ENCODE assay signal across 13 cellular contexts in genomic region chr20:37337208-37337955, GRCh38. TPM values are rescaled to one million over a fixed set of nuclear protein-coding genes. Genes with fewer than 3 reads are reported as not detected.
DNase-seq lines count a peak whose midpoint lies in the region; ATAC-seq, FAIRE-seq and TF ChIP-seq lines count a peak whose summit lies in the region.
"Had no signal": no experiment of that assay in that cellular context is flagged by ENCODE, and none has a peak within 500 bp of the region (broad histone marks: within the 10 kb centered on the region; RNA-seq: fewer than 3 reads in every experiment).

No MANE protein-coding gene starts in this region.

- H3K14ac ChIP-seq in trophoblast cell (ENCODE audit: low read length), result peak overlapping the region; percentile 28

- peak overlapping the region; percentile 72 for H4K8ac ChIP-seq in trophoblast cell (ENCODE audit: low read depth, low read length)

- peak overlapping the region; percentile 60; the same call in 1 of the 2 replicates for H3K9ac ChIP-seq in GM23248
- peak overlapping the region; percentile 29; the same call in 1 of the 2 replicates for H3K9ac ChIP-seq in GM12878 (ENCODE audit: control insufficient read depth, insufficient read depth, low read length)
- H3K9ac ChIP-seq in trophoblast cell (ENCODE audit: low read length), result no peak overlapping the region

- H3K4ac ChIP-seq in trophoblast cell (ENCODE audit: low read depth, low read length), result peak overlapping the region; percentile 77

- peak overlapping the region; percentile 93 for H4K91ac ChIP-seq in trophoblast cell (ENCODE audit: low read depth, low read length)

- SMC1A ChIA-PET in GM12878 (lab: Charles Lee; ENCODE audit: uncharacterized antibody, unreplicated experiment), result interaction anchor here (0.7 to 2.5 kb wide), 13 partner anchors 10 to 865 kb away, joined by 3 to 8 read pairs (median 3); no protein-coding TSS in a partner anchor

- H3K79me1 ChIP-seq in trophoblast cell (ENCODE audit: low read length), result peaks cover 61% of the 10 kb centered on the region

- intact Hi-C loops in GM12878 (cut with micrococcal nuclease; ENCODE audit: unreplicated experiment), result loop anchor here (2.0 to 5.0 kb wide), 2 partner anchors 45 to 47 kb away; no protein-coding TSS in a partner anchor

- peak; percentile 35 for DNase-seq in DMS79 treated with DMSO at 0.1 percent for 48 hours (lab: John Stamatoyannopoulos, UW)
- no peak for DNase-seq in DMS79 (lab: John Stamatoyannopoulos, UW)
- no peak for DNase-seq in GM23248
- DNase-seq in GM12878 (ENCODE audit: low read depth, low spot score), result no peak
- no peak for DNase-seq in trophoblast cell
- DNase-seq: retina, SHP77 had no signal

- H3K79me2 ChIP-seq in GM23248 (ENCODE audit: insufficient read depth) (no peaks in the 10 kb centered on the region), GM12878 (ENCODE audit: control insufficient read depth, insufficient read depth, low read length) (no peaks in the 10 kb centered on the region), trophoblast cell (ENCODE audit: control insufficient read depth, insufficient read depth, low read length, poor library complexity) (peaks cover 21% of the 10 kb centered on the region)

- H3K4me1 ChIP-seq in GM23248 (ENCODE audit: insufficient read depth) (peaks cover 13% of the 10 kb centered on the region), GM12878 (ENCODE audit: control insufficient read depth, insufficient read depth, low read length) (peaks cover 38% of the 10 kb centered on the region), trophoblast cell (ENCODE audit: control insufficient read depth in 1 of 2, insufficient read depth in 2 of 2, low read length in 2 of 2) (peaks cover 30 to 39% of the 10 kb centered on the region in 2 experiments)
- H3K4me1 ChIP-seq: gastrocnemius medialis had no signal

- H2AFZ ChIP-seq in GM23248 (no peak overlapping the region), GM12878 (ENCODE audit: control insufficient read depth, low read depth, low read length) (no peak overlapping the region; the same call in 1 of the 2 replicates), trophoblast cell (ENCODE audit: insufficient read depth, low read length, poor library complexity) (no peak overlapping the region)

- peak overlapping the region; percentile 87 for H2BK5ac ChIP-seq in trophoblast cell (ENCODE audit: low read depth, low read length, poor library complexity)

- H3K4me3 ChIP-seq in GM23248, result no peak overlapping the region
- H3K4me3 ChIP-seq in GM12878, result no peak overlapping the region
- no peak overlapping the region for H3K4me3 ChIP-seq in trophoblast cell (ENCODE audit: low read depth, low read length)
- H3K4me3 ChIP-seq: gastrocnemius medialis had no signal

- no peak for TF ChIP-seq CTCF in GM12878 (IDR thresholded peaks at IDR 0.05 in 2 of 3, conservative IDR thresholded peaks at IDR 0.05 in 1 of 3; ENCODE audit: control insufficient read depth in 2 of 3, extremely low read depth in 1 of 3, insufficient read depth in 1 of 3, low read depth in 3 of 3, low read length in 3 of 3)

- ATAC-seq in GM12878, result peak; percentile 60
- no peak for ATAC-seq in GM21390 (IDR thresholded peaks at IDR 0.05; ENCODE audit: unreplicated experiment)
- ATAC-seq in HG02623 (IDR thresholded peaks at IDR 0.05; ENCODE audit: unreplicated experiment), result no peak
- no peak for ATAC-seq in GM21381 (IDR thresholded peaks at IDR 0.05; ENCODE audit: unreplicated experiment)

- peak overlapping the region; percentile 95 for H2AK5ac ChIP-seq in trophoblast cell (ENCODE audit: low read length)

- H3F3A ChIP-seq in GM23248 (ENCODE audit: insufficient read depth), result no peaks in the 10 kb centered on the region

- BruUV-seq in GM12878 (replicated peaks; lab: Mats Ljungman, UMichigan), result TSS peak; percentile 55

- CTCF ChIA-PET in GM12878 (lab: Yijun Ruan, JAX), result interaction anchor here (1.0 to 3.4 kb wide), 4 partner anchors 7 to 48 kb away, joined by 4 to 13 read pairs (median 5); partner anchors contain the start of genes MANBAL and SRC

- FAIRE-seq in GM12878 (lab: Jason Lieb, UNC), result no peak
- FAIRE-seq: colon had no signal

- peak overlapping the region; percentile 97 for H2BK120ac ChIP-seq in trophoblast cell (ENCODE audit: insufficient read depth, low read length, poor library complexity)

- WGBS in GM23248 (ENCODE audit: low coverage in 1 of 2, low lambda C conversion rate in 2 of 2, missing lambda C conversion rate in 2 of 2), 2 experiments, result 82 to 86% methylated on average over 7 of the region's 7 CpGs
- WGBS in GM12878 (ENCODE audit: insufficient coverage, insufficient replicate concordance, low lambda C conversion rate, missing lambda C conversion rate), result 50% methylated on average over 7 of the region's 7 CpGs
- no CpG with 5 or more reads among the region's 7 CpGs for WGBS in trophoblast cell (ENCODE audit: extremely low coverage, insufficient coverage, insufficient read length)

- H3K4me2 ChIP-seq in GM23248 (ENCODE audit: unreplicated experiment), result no peak overlapping the region
- H3K4me2 ChIP-seq in GM12878 (ENCODE audit: control insufficient read depth, insufficient read depth), result peak overlapping the region; percentile 31
- H3K4me2 ChIP-seq in trophoblast cell (ENCODE audit: low read length), result no peak overlapping the region

- peak overlapping the region; percentile 88 for H2BK12ac ChIP-seq in trophoblast cell (ENCODE audit: low read length)

- no peaks in the 10 kb centered on the region for H3K27me3 ChIP-seq in GM23248 (replicated peaks; ENCODE audit: insufficient read depth)
- H3K27me3 ChIP-seq in GM12878 (replicated peaks in 1 of 2; ENCODE audit: control insufficient read depth in 2 of 2, insufficient read depth in 2 of 2, low read length in 1 of 2), result no peaks in the 10 kb centered on the region
- H3K27me3 ChIP-seq in trophoblast cell (ENCODE audit: insufficient read depth, low read length), result no peaks in the 10 kb centered on the region
- H3K27me3 ChIP-seq: gastrocnemius medialis had no signal

- in situ Hi-C loops in GM23248 (cut with MboI) (no loop called here), GM12878 (cut with MboI) (no loop called here)

- H3K36me3 ChIP-seq in GM23248 (ENCODE audit: low read depth) (no peaks in the 10 kb centered on the region), GM12878 (ENCODE audit: control insufficient read depth in 2 of 2, insufficient read depth in 2 of 2, low read length in 1 of 2) (no peaks in the 10 kb centered on the region), trophoblast cell (ENCODE audit: control insufficient read depth in 1 of 2, insufficient read depth in 2 of 2, low read length in 2 of 2) (no peaks in the 10 kb centered on the region)
- H3K36me3 ChIP-seq: gastrocnemius medialis had no signal

- H3K9me2 ChIP-seq in GM23248 (ENCODE audit: insufficient read depth), result no peaks in the 10 kb centered on the region

- TF ChIP-seq POLR2A in GM12878 (IDR thresholded peaks at IDR 0.05; ENCODE audit: low read depth, low read length), result no peak

- POLR2A ChIA-PET in GM12878 (lab: Charles Lee), result interaction anchor here (0.6 to 3.3 kb wide), 9 partner anchors 8 to 47 kb away, joined by 3 to 31 read pairs (median 4); partner anchors contain the start of genes MANBAL and SRC

- no peaks in the 10 kb centered on the region for H3K9me3 ChIP-seq in GM23248 (ENCODE audit: low read depth)
- H3K9me3 ChIP-seq in GM12878 (replicated peaks; ENCODE audit: control insufficient read depth, insufficient read depth, low read length), result no peaks in the 10 kb centered on the region
- no peaks in the 10 kb centered on the region for H3K9me3 ChIP-seq in trophoblast cell (ENCODE audit: insufficient read depth, low read depth, low read length)
- H3K9me3 ChIP-seq: gastrocnemius medialis had no signal

- RAD21 ChIA-PET in GM12878 (lab: Charles Lee; ENCODE audit: unreplicated experiment), result interaction anchor here (1.0 to 3.9 kb wide), 6 partner anchors 9 to 67 kb away, joined by 3 to 38 read pairs (median 14); partner anchors contain the start of genes MANBAL and SRC

- peak overlapping the region; percentile 89 for H3K18ac ChIP-seq in trophoblast cell (ENCODE audit: low read length)

- H3K23ac ChIP-seq in trophoblast cell (ENCODE audit: low read length), result no peak overlapping the region

- TF ChIP-seq RAD21 in GM12878 (IDR thresholded peaks at IDR 0.05; ENCODE audit: insufficient read depth, low read depth, low read length), result no peak

- H4K20me1 ChIP-seq in GM23248 (ENCODE audit: insufficient read depth) (no peaks in the 10 kb centered on the region), GM12878 (ENCODE audit: control insufficient read depth, insufficient read depth) (no peaks in the 10 kb centered on the region)

- H3K27ac ChIP-seq in GM23248, result no peak overlapping the region
- H3K27ac ChIP-seq in GM12878 (ENCODE audit: control insufficient read depth, insufficient read depth), result peak overlapping the region; percentile 52
- peak overlapping the region; percentile 84 for H3K27ac ChIP-seq in trophoblast cell (ENCODE audit: low read depth, low read length)
- H3K27ac ChIP-seq: 22Rv1 had no signal

- no peak for TF ChIP-seq EP300 in GM12878 (IDR thresholded peaks at IDR 0.05; ENCODE audit: borderline replicate concordance in 1 of 2, control insufficient read depth in 1 of 2, low read depth in 2 of 2, low read length in 2 of 2)

- no peak overlapping the region for H4K12ac ChIP-seq in trophoblast cell (ENCODE audit: low read depth, low read length)

RNA-seq across cellular contexts. Expression of gene SRC, which starts 8.6 kb away (rescaled TPM):
- 28.6 and 29.8 TPM in 2 replicates for total RNA-seq in GM23248 (2014; rRNA removed; shearing (Covaris generic))
- polyA plus RNA-seq in GM23248 (2016; fragmentation: Nextera tagmentation; extraction: Ambion mirVana), result 13.9 and 17.0 TPM in 2 replicates
- 118 and 148 TPM in 2 replicates for total RNA-seq in GM12878 (2013; cell fraction: nucleolus; rRNA removed)
- 22.1 and 27.4 TPM in 2 replicates for total RNA-seq in GM12878 (2014; rRNA removed)
- 19.3 and 20.0 TPM in 2 replicates for total RNA-seq in GM12878 (2014; rRNA removed; fragmentation: Illumina TruSeq; extraction: Trizol)
- 63.5 and 71.3 TPM in 2 replicates for total RNA-seq in GM12878 (2021)
- 15.0 TPM for polyA plus RNA-seq in GM12878 (2011; ENCODE audit: low read depth)
- 18.4 and 32.0 TPM in 2 replicates for polyA plus RNA-seq in GM12878 (2011; rRNA removed)
- polyA plus RNA-seq in GM12878 (2011; cell fraction: cytosol; rRNA removed), result 41.3 and 47.7 TPM in 2 replicates
- 185 and 196 TPM in 2 replicates for polyA plus RNA-seq in GM12878 (2011; cell fraction: nucleus; rRNA removed)
- 25.3 and 26.0 TPM in 2 replicates for polyA plus RNA-seq in GM12878 (2012)
- polyA plus RNA-seq in GM12878 (2014; fragmentation: Illumina TruSeq; extraction: Trizol), result 20.3 and 33.1 TPM in 2 replicates
- polyA plus RNA-seq in GM12878 (2014; fragmentation: Nextera tagmentation; extraction: Ambion mirVana), result under 1 TPM; 0.60 to 0.85 TPM
- polyA plus RNA-seq in GM12878 (2014; rRNA removed), result 47.1 and 61.4 TPM in 2 replicates
- 10 to 100 TPM; 26.9 TPM for polyA plus RNA-seq in GM12878 (2016; fragmentation: Nextera tagmentation; extraction: Ambion mirVana)
- 41.8 and 64.6 TPM in 2 replicates for polyA minus RNA-seq in GM12878 (2011; rRNA and poly(A)+ RNA removed)
- 22.9 and 30.8 TPM in 2 replicates for polyA minus RNA-seq in GM12878 (2011; cell fraction: cytosol; rRNA and poly(A)+ RNA removed)
- 42.9 and 73.0 TPM in 2 replicates for polyA minus RNA-seq in GM12878 (2011; cell fraction: nucleus; rRNA and poly(A)+ RNA removed)
- polyA plus RNA-seq in trophoblast cell (2013), result 188 and 198 TPM in 2 replicates

RNA-seq across cellular contexts. Expression of gene MANBAL, which starts 47.9 kb away (rescaled TPM):
- total RNA-seq in GM23248 (2014; rRNA removed; shearing (Covaris generic)), result 23.6 and 24.8 TPM in 2 replicates
- 96.3 and 105 TPM in 2 replicates for polyA plus RNA-seq in GM23248 (2016; fragmentation: Nextera tagmentation; extraction: Ambion mirVana)
- 16.3 and 20.6 TPM in 2 replicates for total RNA-seq in GM12878 (2013; cell fraction: nucleolus; rRNA removed)
- total RNA-seq in GM12878 (2014; rRNA removed), result 8.6 and 12.2 TPM in 2 replicates
- total RNA-seq in GM12878 (2014; rRNA removed; fragmentation: Illumina TruSeq; extraction: Trizol), result 15.0 and 15.6 TPM in 2 replicates
- total RNA-seq in GM12878 (2021), result 18.9 TPM in 2 replicates
- 22.4 TPM for polyA plus RNA-seq in GM12878 (2011; ENCODE audit: low read depth)
- polyA plus RNA-seq in GM12878 (2011; rRNA removed), result 25.1 and 39.0 TPM in 2 replicates
- polyA plus RNA-seq in GM12878 (2011; cell fraction: cytosol; rRNA removed), result 52.9 and 61.1 TPM in 2 replicates
- 32.8 and 42.1 TPM in 2 replicates for polyA plus RNA-seq in GM12878 (2011; cell fraction: nucleus; rRNA removed)
- polyA plus RNA-seq in GM12878 (2012), result 23.7 and 25.2 TPM in 2 replicates
- 20.2 and 30.7 TPM in 2 replicates for polyA plus RNA-seq in GM12878 (2014; fragmentation: Illumina TruSeq; extraction: Trizol)
- 10 to 100 TPM; 13.7 to 15.6 TPM for polyA plus RNA-seq in GM12878 (2014; fragmentation: Nextera tagmentation; extraction: Ambion mirVana)
- polyA plus RNA-seq in GM12878 (2014; rRNA removed), result 33.7 and 36.4 TPM in 2 replicates
- 10 to 100 TPM; 40.8 to 45.6 TPM for polyA plus RNA-seq in GM12878 (2016; fragmentation: Nextera tagmentation; extraction: Ambion mirVana)
- polyA minus RNA-seq in GM12878 (2011; rRNA and poly(A)+ RNA removed), result 25.5 and 25.8 TPM in 2 replicates
- polyA minus RNA-seq in GM12878 (2011; cell fraction: cytosol; rRNA and poly(A)+ RNA removed), result 7.5 and 9.5 TPM in 2 replicates
- polyA minus RNA-seq in GM12878 (2011; cell fraction: nucleus; rRNA and poly(A)+ RNA removed), result 4.2 and 8.4 TPM in 2 replicates
- 61.2 and 63.9 TPM in 2 replicates for polyA plus RNA-seq in trophoblast cell (2013)
